Comparison of ENCODE assay signal across 17 cellular contexts in the genomic region with DNA sequence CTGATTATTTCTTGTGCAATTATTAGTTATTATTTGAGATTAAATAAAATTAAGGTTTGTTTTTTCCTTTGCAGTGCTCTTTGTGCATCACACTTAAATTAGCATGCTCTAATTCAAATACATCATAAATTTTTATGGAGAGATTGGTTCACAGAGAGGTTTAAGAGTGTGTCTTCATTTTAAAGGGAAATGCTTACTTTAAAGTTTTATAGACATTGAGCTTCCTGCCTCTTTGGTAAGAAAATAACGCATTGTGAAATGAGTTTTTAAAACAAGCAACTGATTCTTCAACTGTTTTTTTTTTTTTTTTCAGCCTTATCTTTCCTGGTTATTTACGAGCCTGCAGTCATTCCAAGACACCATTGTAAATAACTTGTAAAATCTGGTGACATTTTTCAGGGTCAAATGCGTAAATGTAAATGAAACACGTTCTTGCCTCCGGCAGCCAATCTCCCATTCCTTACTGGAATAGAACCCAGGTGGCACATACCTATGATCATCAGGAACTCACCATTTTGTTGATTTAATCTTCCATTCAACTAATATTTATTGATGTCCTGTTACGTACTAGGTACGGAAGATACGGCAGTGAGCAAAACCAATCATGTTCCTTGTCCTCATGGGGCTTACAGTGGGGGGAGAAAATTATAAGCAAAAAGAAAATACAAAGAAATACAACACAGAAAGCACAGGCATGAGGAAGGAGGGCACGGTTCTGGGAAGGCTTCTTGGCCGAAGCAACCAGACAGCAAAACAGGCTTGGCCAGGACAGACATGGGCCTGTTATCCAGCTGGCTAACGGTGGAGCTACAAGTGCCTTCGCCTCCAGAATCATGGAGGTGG. TPM values are rescaled to one million over a fixed set of nuclear protein-coding genes. Genes with fewer than 3 reads are reported as not detected.
DNase-seq lines count a peak whose midpoint lies in the region; ATAC-seq and TF ChIP-seq lines count a peak whose summit lies in the region.
"Had no signal": no experiment of that assay in that cellular context is flagged by ENCODE, and none has a peak within 500 bp of the region (broad histone marks: within the 10 kb centered on the region; RNA-seq: fewer than 3 reads in every experiment).

No MANE protein-coding gene starts in this region.

- peaks cover 21% of the 10 kb centered on the region for H3K9me3 Mint-ChIP-seq in chondrocyte (ENCODE audit: low read depth)

- no peaks in the 10 kb centered on the region for H3K36me3 Mint-ChIP-seq in chondrocyte (ENCODE audit: low read depth)
- H3K36me3 Mint-ChIP-seq: CD14-positive monocyte had no signal

- no peak for TF ChIP-seq POLR2A in ovary (IDR thresholded peaks at IDR 0.05)

- H3K4me1 Mint-ChIP-seq in chondrocyte (ENCODE audit: low read depth): no peaks in the 10 kb centered on the region
- H3K4me1 Mint-ChIP-seq: CD14-positive monocyte had no signal

- H3K9me3 ChIP-seq in ovary: no peaks in the 10 kb centered on the region

- CTCF ChIA-PET in BJ (lab: Yijun Ruan, JAX): interaction anchor here (0.6 to 2.8 kb wide), 4 partner anchors 10 to 1280 kb away, joined by 3 to 14 read pairs (median 5); no protein-coding TSS in a partner anchor

- no peak overlapping the region for H3K27ac ChIP-seq in ovary
- H3K27ac ChIP-seq: A549, HL-60 had no signal

- in situ Hi-C loops in SK-MEL-5 (cut with HindIII; ENCODE audit: low pct_unique_long_range_greater_than_20kb, low sequenced_read_pairs): no loop called here

- H3K4me3 ChIP-seq in BJ (ENCODE audit: low read depth, low read length) (no peak overlapping the region), ovary (no peak overlapping the region)
- H3K4me3 ChIP-seq: A549 had no signal

- TF ChIP-seq CTCF in BJ (IDR thresholded peaks at IDR 0.05; ENCODE audit: insufficient read depth, low read depth, low read length) (no peak), ovary (IDR thresholded peaks at IDR 0.05) (no peak), chondrocyte (IDR thresholded peaks at IDR 0.05) (no peak)

- H3K27me3 Mint-ChIP-seq in chondrocyte (ENCODE audit: low read depth): no peaks in the 10 kb centered on the region

- peak; percentile 63 for ATAC-seq in left colon
- ATAC-seq: A549 had no signal

- POLR2A ChIA-PET in BJ (lab: Charles Lee): no interaction called here

- DNase-seq in BJ (ENCODE audit: low read depth) (peak; percentile 5), HT-29 (ENCODE audit: low spot score) (peak; percentile 58), SK-MEL-5 (ENCODE audit: low read depth, low spot score) (peak; percentile 9), left colon (no peak), ovary (no peak), NCI-H1436 treated with DMSO at 0.1 percent for 48 hours (lab: John Stamatoyannopoulos, UW) (no peak), chondrocyte (ENCODE audit: low spot score) (no peak)
- no peak for DNase-seq in stimulated activated CD4-positive, alpha-beta T cell treated with anti-CD3 and anti-CD28 coated beads, Interleukin-1b, Interleukin-23, amount 100 ng/mL, for 48 hours
- DNase-seq: COR-L47, KBM-7, NCI-H1105, NCI-H187, NCI-H69, SHP77 treated with DMSO at 0.1 percent for 48 hours had no signal

- no peak overlapping the region for H3K4me3 Mint-ChIP-seq in chondrocyte (ENCODE audit: unreplicated experiment)
- H3K4me3 Mint-ChIP-seq: CD14-positive monocyte had no signal

- WGBS in ovary, 3 donors: 52 to 66% (median 59%) methylated on average over 12 of the region's 12 CpGs

- H3K36me3 ChIP-seq in BJ (ENCODE audit: control insufficient read depth, insufficient read depth, low read length) (no peaks in the 10 kb centered on the region), ovary (no peaks in the 10 kb centered on the region)

- no peaks in the 10 kb centered on the region for H3K4me1 ChIP-seq in ovary (ENCODE audit: insufficient read depth)
- H3K4me1 ChIP-seq: A549 had no signal

- no peaks in the 10 kb centered on the region for H3K27me3 ChIP-seq in BJ (ENCODE audit: control insufficient read depth, insufficient read depth, low read length)
- no peaks in the 10 kb centered on the region for H3K27me3 ChIP-seq in ovary

- no peak overlapping the region for H3K27ac Mint-ChIP-seq in chondrocyte (ENCODE audit: unreplicated experiment)
- H3K27ac Mint-ChIP-seq: CD14-positive monocyte had no signal

- intact Hi-C loops in left colon (cut with DNase I, micrococcal nuclease) (no loop called here), ovary (cut with DNase I) (no loop called here)

- no peak for TF ChIP-seq EP300 in ovary (IDR thresholded peaks at IDR 0.05)

RNA-seq across cellular contexts. Expression of gene CDYL2, which starts 33.2 kb away (rescaled TPM):
- polyA plus RNA-seq in BJ (2011; rRNA removed) (0.87 and 1.6 TPM in 2 replicates), ovary (1 to 10 TPM in 1 of 2 donors, under 1 TPM in 1; 0.61 to 1.8 TPM)
- 2.8 and 4.3 TPM in 2 replicates for polyA minus RNA-seq in BJ (2011; rRNA and poly(A)+ RNA removed)
- 0.68 and 1.1 TPM in 2 replicates for total RNA-seq in HT-29 (2014; rRNA removed; shearing (Covaris generic))
- total RNA-seq in SK-MEL-5 (2014; rRNA removed; shearing (Covaris generic)): 0.19 and 0.74 TPM in 2 replicates
- 0.35 and 0.44 TPM in 2 replicates for polyA plus RNA-seq in SK-MEL-5 (2015; cell fraction: cytosol; rRNA removed)
- polyA plus RNA-seq in SK-MEL-5 (2015; cell fraction: nucleus; rRNA removed): 0.35 and 0.45 TPM in 2 replicates
- total RNA-seq in left colon (1 to 10 TPM; 5.0 to 6.3 TPM), ovary (1 to 10 TPM in 6 of 7 donors, under 1 TPM in 1; 0.48 to 4.4 (median 2.4) TPM), chondrocyte (2.2 to 4.1 TPM (median 3.0 TPM) in 3 replicates)

Comparison
In these comparisons a context has a peak if more than half of its experiments do, and no peak if none do; other contexts are left out.
1. DNase-seq: peak in BJ (single experiment), HT-29 (single experiment) and SK-MEL-5 (single experiment); none in left colon (0 of 2), stimulated activated CD4-positive, alpha-beta T cell treated with anti-CD3 and anti-CD28 coated beads, Interleukin-1b, Interleukin-23, amount 100 ng/mL, for 48 hours (single experiment), ovary (0 of 5), NCI-H1436 treated with DMSO at 0.1 percent for 48 hours (single experiment) and chondrocyte (single experiment).